10 cellular contexts compared by ENCODE assay signal in the genomic region with DNA sequence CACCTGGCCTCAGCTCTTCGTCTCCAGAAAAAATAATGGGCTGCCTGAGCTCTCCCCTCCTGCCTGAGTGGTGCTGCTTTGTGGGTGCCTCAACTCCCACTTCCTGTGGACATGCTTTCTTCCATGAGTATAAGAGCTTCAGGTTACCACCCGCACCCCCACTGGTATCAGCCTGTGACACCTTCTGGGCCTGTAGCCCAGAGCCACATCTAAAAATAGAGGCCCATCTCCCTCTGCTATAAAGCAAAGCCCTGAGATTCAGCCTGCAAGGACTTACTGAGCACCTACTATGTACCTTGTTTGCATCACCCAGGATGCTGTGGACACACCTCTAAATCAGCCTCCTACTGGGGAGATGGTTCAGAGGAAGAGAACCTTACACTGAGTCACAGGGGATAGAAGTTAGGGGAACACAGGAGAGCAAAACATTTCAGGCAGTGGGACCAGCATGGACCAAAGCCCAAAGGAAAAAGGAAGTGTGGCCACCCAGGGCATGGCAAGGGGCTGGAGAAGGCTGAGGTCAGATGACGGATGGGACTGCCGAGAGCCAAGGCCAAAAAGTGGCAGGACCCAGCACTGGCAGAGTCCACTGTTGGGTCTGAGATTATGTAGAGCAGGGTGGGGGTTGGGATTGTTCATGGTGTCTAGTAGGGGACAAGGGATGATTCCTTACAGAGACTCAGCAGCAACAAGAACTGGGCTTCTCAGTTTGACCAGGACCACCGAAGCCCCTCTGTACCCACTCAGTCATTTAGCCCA.
DNase-seq lines count a peak whose midpoint lies in the region; FAIRE-seq and TF ChIP-seq lines count a peak whose summit lies in the region.
"Had no signal": no experiment of that assay in that cellular context is flagged by ENCODE, and none has a peak within 500 bp of the region (broad histone marks: within the 10 kb centered on the region; RNA-seq: fewer than 3 reads in every experiment).

No MANE protein-coding gene starts in this region.

- H3K79me2 ChIP-seq in astrocyte (ENCODE audit: insufficient read depth, low read length) = no peaks in the 10 kb centered on the region

- no peaks in the 10 kb centered on the region for H3K36me3 Mint-ChIP-seq in activated T-cell treated with anti-CD3 and anti-CD28 coated beads, Interleukin-2, amount 50 U/mL, for 24 hours (ENCODE audit: low read depth)
- H3K36me3 Mint-ChIP-seq in astrocyte (ENCODE audit: low read depth, unreplicated experiment) = no peaks in the 10 kb centered on the region

- H3K4me3 Mint-ChIP-seq in activated T-cell treated with anti-CD3 and anti-CD28 coated beads, Interleukin-2, amount 50 U/mL, for 24 hours = no peak overlapping the region
- no peak overlapping the region for H3K4me3 Mint-ChIP-seq in astrocyte (ENCODE audit: unreplicated experiment)

- no peak overlapping the region for H2AFZ ChIP-seq in astrocyte (ENCODE audit: low read depth, low read length)

- H3K4me1 ChIP-seq in astrocyte (ENCODE audit: insufficient read depth, low read length) (peaks cover 29% of the 10 kb centered on the region), kidney (ENCODE audit: control insufficient read depth in 1 of 2, insufficient read depth in 1 of 2, low read depth in 1 of 2, low read length in 2 of 2) (peaks cover 4 to 15% of the 10 kb centered on the region in 2 donors), tibial nerve (peaks cover 0 to 37% (median 20%) of the 10 kb centered on the region in 4 donors)

- no peak for TF ChIP-seq POLR2A in tibial nerve (IDR thresholded peaks at IDR 0.05)

- no peaks in the 10 kb centered on the region for H4K20me1 ChIP-seq in astrocyte (ENCODE audit: insufficient read depth, low read length)

- H3K27ac Mint-ChIP-seq in activated T-cell treated with anti-CD3 and anti-CD28 coated beads, Interleukin-2, amount 50 U/mL, for 24 hours = peak overlapping the region; percentile 7
- peak overlapping the region; percentile 56 for H3K27ac Mint-ChIP-seq in astrocyte (ENCODE audit: unreplicated experiment)

- no peak for TF ChIP-seq EP300 in tibial nerve (IDR thresholded peaks at IDR 0.05)

- no peaks in the 10 kb centered on the region for H3K27me3 Mint-ChIP-seq in activated T-cell treated with anti-CD3 and anti-CD28 coated beads, Interleukin-2, amount 50 U/mL, for 24 hours
- H3K27me3 Mint-ChIP-seq in astrocyte (ENCODE audit: low read depth, unreplicated experiment) = no peaks in the 10 kb centered on the region

- H3K9me3 ChIP-seq in astrocyte (ENCODE audit: insufficient read depth, low read depth, low read length) (no peaks in the 10 kb centered on the region), kidney (ENCODE audit: control insufficient read depth in 1 of 2, low read length in 2 of 2) (no peaks in the 10 kb centered on the region), tibial nerve (no peaks in the 10 kb centered on the region)

- intact Hi-C loops in kidney (cut with DNase I) = no loop called here

- H3K27me3 ChIP-seq in astrocyte (ENCODE audit: insufficient read depth, low read length) (no peaks in the 10 kb centered on the region), tibial nerve (no peaks in the 10 kb centered on the region)

- DNase-seq in activated T-cell treated with anti-CD3 and anti-CD28 coated beads, Interleukin-2, amount 50 U/mL, for 24 hours = peak; percentile 32
- no peak for DNase-seq in activated T-cell treated with anti-CD3 and anti-CD28 coated beads for 4 hours
- peak; percentile 88 for DNase-seq in astrocyte (ENCODE audit: low read depth)
- DNase-seq in kidney = peak; percentile 37
- no peak for DNase-seq in tibial nerve (ENCODE audit: low spot score in 2 of 2)
- no peak for DNase-seq in cortex of kidney (lab: John Stamatoyannopoulos, UW)
- DNase-seq in AG08395 (ENCODE audit: low spot score) = no peak
- DNase-seq in NCI-H446 (lab: John Stamatoyannopoulos, UW) = no peak
- DNase-seq: NCI-H524 had no signal

- peaks cover 52% of the 10 kb centered on the region for H3K4me1 Mint-ChIP-seq in activated T-cell treated with anti-CD3 and anti-CD28 coated beads, Interleukin-2, amount 50 U/mL, for 24 hours (ENCODE audit: low read depth)
- peaks cover 39% of the 10 kb centered on the region for H3K4me1 Mint-ChIP-seq in astrocyte (ENCODE audit: low read depth, unreplicated experiment)

- WGBS in tibial nerve, 2 donors = 78 to 97% methylated on average over 5 of the region's 5 CpGs

- H3K36me3 ChIP-seq in astrocyte (ENCODE audit: insufficient read depth, low read length) (no peaks in the 10 kb centered on the region), kidney (ENCODE audit: control insufficient read depth in 1 of 2, insufficient read depth in 2 of 2, low read length in 2 of 2) (no peaks in the 10 kb centered on the region), tibial nerve (no peaks in the 10 kb centered on the region)

- H3K9ac ChIP-seq in astrocyte (ENCODE audit: low read length) (peak overlapping the region; percentile 25), kidney (ENCODE audit: low read length in 2 of 2) (peak overlapping the region in 1 of 2 donors; percentile 24)

- no peak overlapping the region for H3K27ac ChIP-seq in astrocyte (ENCODE audit: low read depth, low read length)
- peak overlapping the region; percentile 68 to 89 for H3K27ac ChIP-seq in kidney (ENCODE audit: low read depth in 2 of 2, low read length in 2 of 2)
- H3K27ac ChIP-seq in tibial nerve = peak overlapping the region; percentile 30 to 92 (median 80)
- H3K27ac ChIP-seq: SK-N-MC had no signal

- FAIRE-seq in astrocyte (lab: Jason Lieb, UNC) (no peak), kidney (lab: Jason Lieb, UNC) (no peak)

- TF ChIP-seq CTCF in astrocyte (IDR thresholded peaks at IDR 0.05; ENCODE audit: insufficient read depth, low read depth, low read length) (no peak), kidney (IDR thresholded peaks at IDR 0.05; ENCODE audit: borderline replicate concordance, extremely low read depth, insufficient read depth) (no peak), tibial nerve (IDR thresholded peaks at IDR 0.05) (no peak)

- H3K9me3 Mint-ChIP-seq in activated T-cell treated with anti-CD3 and anti-CD28 coated beads, Interleukin-2, amount 50 U/mL, for 24 hours = peaks cover 1% of the 10 kb centered on the region
- peaks cover 2% of the 10 kb centered on the region for H3K9me3 Mint-ChIP-seq in astrocyte (ENCODE audit: unreplicated experiment)

- H3K4me2 ChIP-seq in astrocyte (ENCODE audit: low read length) = peak overlapping the region; percentile 64

- H3K4me3 ChIP-seq in astrocyte (ENCODE audit: insufficient read depth, low read depth, low read length) = no peak overlapping the region
- no peak overlapping the region for H3K4me3 ChIP-seq in kidney (ENCODE audit: low read length in 2 of 2)
- H3K4me3 ChIP-seq in tibial nerve = no peak overlapping the region
- H3K4me3 ChIP-seq: SK-N-MC had no signal

Comparison
In these comparisons a context has a peak if more than half of its experiments do, and no peak if none do; other contexts are left out.
1. DNase-seq: peak in activated T-cell treated with anti-CD3 and anti-CD28 coated beads, Interleukin-2, amount 50 U/mL, for 24 hours (single experiment), astrocyte (single experiment) and kidney (single experiment); none in activated T-cell treated with anti-CD3 and anti-CD28 coated beads for 4 hours (single experiment), tibial nerve (0 of 2), cortex of kidney (single experiment), AG08395 (single experiment) and NCI-H446 (0 of 2).